1 cellular context compared by ENCODE assay signal in the genomic region with DNA sequence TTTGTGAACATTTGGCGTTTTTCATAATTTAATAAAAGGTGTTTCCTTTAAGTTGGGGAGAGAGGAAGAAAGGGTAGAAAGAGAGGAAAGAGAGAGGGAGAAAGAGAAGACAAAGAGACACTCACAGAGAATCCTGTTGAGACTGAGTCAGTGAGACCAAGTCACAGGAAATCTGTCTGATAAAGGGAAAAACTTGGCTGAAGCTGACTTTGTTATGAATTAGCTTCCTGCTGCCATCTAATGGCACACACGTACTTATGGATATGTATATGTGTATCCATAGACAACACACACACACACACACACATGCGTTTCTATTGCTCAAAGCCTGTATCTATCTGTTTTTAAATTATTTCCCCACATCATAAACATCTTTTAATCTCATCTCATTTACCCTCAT.
TF ChIP-seq lines count a peak whose summit lies in the region.

No MANE protein-coding gene starts in this region.

TF ChIP-seq in HepG2, 621 proteins besides CTCF, POLR2A, EP300 and RAD21 (continued from another document):
- TF ChIP-seq SNAPC2 (CRISPR knock-in tag; IDR thresholded peaks at IDR 0.05), result no peak
- TF ChIP-seq, protein P1, sequence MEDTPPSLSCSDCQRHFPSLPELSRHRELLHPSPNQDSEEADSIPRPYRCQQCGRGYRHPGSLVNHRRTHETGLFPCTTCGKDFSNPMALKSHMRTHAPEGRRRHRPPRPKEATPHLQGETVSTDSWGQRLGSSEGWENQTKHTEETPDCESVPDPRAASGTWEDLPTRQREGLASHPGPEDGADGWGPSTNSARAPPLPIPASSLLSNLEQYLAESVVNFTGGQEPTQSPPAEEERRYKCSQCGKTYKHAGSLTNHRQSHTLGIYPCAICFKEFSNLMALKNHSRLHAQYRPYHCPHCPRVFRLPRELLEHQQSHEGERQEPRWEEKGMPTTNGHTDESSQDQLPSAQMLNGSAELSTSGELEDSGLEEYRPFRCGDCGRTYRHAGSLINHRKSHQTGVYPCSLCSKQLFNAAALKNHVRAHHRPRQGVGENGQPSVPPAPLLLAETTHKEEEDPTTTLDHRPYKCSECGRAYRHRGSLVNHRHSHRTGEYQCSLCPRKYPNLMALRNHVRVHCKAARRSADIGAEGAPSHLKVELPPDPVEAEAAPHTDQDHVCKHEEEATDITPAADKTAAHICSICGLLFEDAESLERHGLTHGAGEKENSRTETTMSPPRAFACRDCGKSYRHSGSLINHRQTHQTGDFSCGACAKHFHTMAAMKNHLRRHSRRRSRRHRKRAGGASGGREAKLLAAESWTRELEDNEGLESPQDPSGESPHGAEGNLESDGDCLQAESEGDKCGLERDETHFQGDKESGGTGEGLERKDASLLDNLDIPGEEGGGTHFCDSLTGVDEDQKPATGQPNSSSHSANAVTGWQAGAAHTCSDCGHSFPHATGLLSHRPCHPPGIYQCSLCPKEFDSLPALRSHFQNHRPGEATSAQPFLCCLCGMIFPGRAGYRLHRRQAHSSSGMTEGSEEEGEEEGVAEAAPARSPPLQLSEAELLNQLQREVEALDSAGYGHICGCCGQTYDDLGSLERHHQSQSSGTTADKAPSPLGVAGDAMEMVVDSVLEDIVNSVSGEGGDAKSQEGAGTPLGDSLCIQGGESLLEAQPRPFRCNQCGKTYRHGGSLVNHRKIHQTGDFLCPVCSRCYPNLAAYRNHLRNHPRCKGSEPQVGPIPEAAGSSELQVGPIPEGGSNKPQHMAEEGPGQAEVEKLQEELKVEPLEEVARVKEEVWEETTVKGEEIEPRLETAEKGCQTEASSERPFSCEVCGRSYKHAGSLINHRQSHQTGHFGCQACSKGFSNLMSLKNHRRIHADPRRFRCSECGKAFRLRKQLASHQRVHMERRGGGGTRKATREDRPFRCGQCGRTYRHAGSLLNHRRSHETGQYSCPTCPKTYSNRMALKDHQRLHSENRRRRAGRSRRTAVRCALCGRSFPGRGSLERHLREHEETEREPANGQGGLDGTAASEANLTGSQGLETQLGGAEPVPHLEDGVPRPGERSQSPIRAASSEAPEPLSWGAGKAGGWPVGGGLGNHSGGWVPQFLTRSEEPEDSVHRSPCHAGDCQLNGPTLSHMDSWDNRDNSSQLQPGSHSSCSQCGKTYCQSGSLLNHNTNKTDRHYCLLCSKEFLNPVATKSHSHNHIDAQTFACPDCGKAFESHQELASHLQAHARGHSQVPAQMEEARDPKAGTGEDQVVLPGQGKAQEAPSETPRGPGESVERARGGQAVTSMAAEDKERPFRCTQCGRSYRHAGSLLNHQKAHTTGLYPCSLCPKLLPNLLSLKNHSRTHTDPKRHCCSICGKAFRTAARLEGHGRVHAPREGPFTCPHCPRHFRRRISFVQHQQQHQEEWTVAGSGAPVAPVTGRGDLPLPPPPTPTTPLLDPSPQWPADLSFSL (CRISPR knock-in tag; IDR thresholded peaks at IDR 0.05), result peak; percentile 50; the same call in 1 of the 2 replicates
- peak; percentile 80 for TF ChIP-seq STAG1 (CRISPR knock-in tag; IDR thresholded peaks at IDR 0.05)
- TF ChIP-seq SMC3 (IDR thresholded peaks at IDR 0.05; ENCODE audit: low read length), result peak; percentile 5; the same call in 1 of the 2 replicates
- TF ChIP-seq FOXO1 (CRISPR knock-in tag; IDR thresholded peaks at IDR 0.05), result no peak
